Comparison of ENCODE assay signal across 8 cellular contexts in the genomic region with DNA sequence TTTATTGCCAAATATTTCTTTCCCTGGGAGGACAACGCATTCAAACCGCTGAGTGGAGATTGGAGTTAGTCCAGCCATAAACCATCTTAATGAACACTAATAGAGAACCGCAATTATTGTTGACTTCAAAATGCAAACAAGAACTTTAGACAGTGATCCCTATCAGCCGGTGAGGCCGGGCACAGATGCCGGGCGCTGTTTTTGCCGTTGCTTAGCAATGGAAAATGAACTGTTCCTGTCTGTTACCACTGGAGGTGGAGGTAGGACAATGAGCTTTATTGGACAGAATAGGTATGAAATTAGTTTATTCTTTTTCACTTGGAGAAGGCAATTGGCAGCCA.
A peak's percentile ranks its signal among the peaks of the same experiment; 100 is the strongest.
DNase-seq lines count a peak whose midpoint lies in the region; ATAC-seq and TF ChIP-seq lines count a peak whose summit lies in the region.

No MANE protein-coding gene starts in this region.

- peaks cover 4% of the 10 kb centered on the region; the same call in 1 of the 2 replicates for H3K9me3 Mint-ChIP-seq in HFFc6

- H3K9me3 ChIP-seq in RWPE2 (ENCODE audit: severe bottlenecking), result no peaks in the 10 kb centered on the region
- no peaks in the 10 kb centered on the region for H3K9me3 ChIP-seq in cardiac muscle cell (ENCODE audit: low read depth)
- H3K9me3 ChIP-seq in spleen, result peaks cover 0 to 7% (median 0%) of the 10 kb centered on the region in 8 donors

- H3K4me3 ChIP-seq in RWPE2 (ENCODE audit: severe bottlenecking) (no peak overlapping the region), cardiac muscle cell (no peak overlapping the region), spleen (peak overlapping the region in 4 of 8 donors; percentile 36 to 67 (median 40))

- H3K36me3 ChIP-seq in RWPE2 (ENCODE audit: low read depth) (no peaks in the 10 kb centered on the region), cardiac muscle cell (no peaks in the 10 kb centered on the region), spleen (no peaks in the 10 kb centered on the region)

- DNase-seq in HFFc6 (peak; percentile 58), RWPE2 (ENCODE audit: low spot score) (no peak), cardiac muscle cell (ENCODE audit: low read depth in 1 of 2, low spot score in 1 of 2) (no peak), spleen (no peak), SW 1271 (lab: John Stamatoyannopoulos, UW) (no peak)

- TF ChIP-seq CTCF in HFFc6 (IDR thresholded peaks at IDR 0.05), result no peak
- no peak for TF ChIP-seq CTCF in RWPE2 (IDR thresholded peaks at IDR 0.05; ENCODE audit: poor library complexity, severe bottlenecking)
- peak; percentile 2 for TF ChIP-seq CTCF in cardiac muscle cell (IDR thresholded peaks at IDR 0.05; ENCODE audit: low read depth, low read length)
- TF ChIP-seq CTCF in spleen (IDR thresholded peaks at IDR 0.05 in 8 of 11, conservative IDR thresholded peaks at IDR 0.05 in 3 of 11), result no peak

- H3K4me1 Mint-ChIP-seq in HFFc6 (ENCODE audit: low read depth), result peaks cover 21% of the 10 kb centered on the region

- H3K4me1 ChIP-seq in RWPE2 (ENCODE audit: insufficient read depth, poor library complexity, severe bottlenecking) (peaks cover 6% of the 10 kb centered on the region), cardiac muscle cell (ENCODE audit: low read depth) (no peaks in the 10 kb centered on the region), spleen (peaks cover 0 to 21% (median 15%) of the 10 kb centered on the region in 6 donors)

- peak overlapping the region; percentile 95 for H3K27ac Mint-ChIP-seq in HFFc6

- ATAC-seq in RWPE2 (ENCODE audit: low read depth) (peak; percentile 44), GM21528 (IDR thresholded peaks at IDR 0.05; ENCODE audit: low FRiP score, unreplicated experiment) (no peak), GM19324 (IDR thresholded peaks at IDR 0.05; ENCODE audit: low FRiP score, unreplicated experiment) (no peak), HG02885 (IDR thresholded peaks at IDR 0.05; ENCODE audit: poor library complexity, unreplicated experiment) (no peak)

- peak overlapping the region; percentile 87 for H3K4me3 Mint-ChIP-seq in HFFc6

- H3K27me3 ChIP-seq in RWPE2 (ENCODE audit: insufficient read depth, poor library complexity, severe bottlenecking) (no peaks in the 10 kb centered on the region), cardiac muscle cell (peaks cover 3% of the 10 kb centered on the region), spleen (replicated peaks in 1 of 7) (peaks cover 0 to 17% (median 0%) of the 10 kb centered on the region in 7 donors)

- H3K36me3 Mint-ChIP-seq in HFFc6 (ENCODE audit: low read depth), result peaks cover 10% of the 10 kb centered on the region

- WGBS in spleen, 5 donors, result 16 to 27% (median 19%) methylated on average over 8 of the region's 8 CpGs

- peaks cover 4% of the 10 kb centered on the region for H3K27me3 Mint-ChIP-seq in HFFc6 (ENCODE audit: insufficient read depth)

- intact Hi-C loops in spleen (cut with DNase I; ENCODE audit: low total_unique reads), result no loop called here

- H3K27ac ChIP-seq in RWPE2 (ENCODE audit: poor library complexity, severe bottlenecking) (peak overlapping the region; percentile 80), cardiac muscle cell (no peak overlapping the region), spleen (peak overlapping the region in 6 of 8 donors; percentile 15 to 81 (median 56))

- TF ChIP-seq POLR2A in spleen (IDR thresholded peaks at IDR 0.05), result no peak
